Comparison of ENCODE assay signal across 22 cellular contexts in the genomic region with DNA sequence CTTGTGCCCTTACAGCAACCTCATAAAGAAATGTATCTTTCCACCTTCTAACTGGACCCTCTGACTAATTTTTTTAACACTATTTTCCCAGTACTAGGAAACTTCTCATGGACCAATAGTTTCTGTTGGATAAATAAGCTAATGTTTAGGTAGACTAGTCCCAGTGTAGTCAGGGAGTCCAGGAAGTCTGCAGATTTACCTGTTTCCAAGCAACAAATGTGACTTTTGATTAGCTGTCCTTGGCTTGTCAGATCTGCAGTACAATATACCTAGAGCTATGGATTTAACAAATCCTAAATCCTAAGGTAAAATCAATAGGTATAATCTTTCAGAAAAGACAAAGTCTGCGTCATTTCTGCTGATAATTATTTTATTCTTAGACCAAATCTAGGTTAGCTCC.
"Had no signal": no experiment of that assay in that cellular context is flagged by ENCODE, and none has a peak within 500 bp of the region (broad histone marks: within the 10 kb centered on the region; RNA-seq: fewer than 3 reads in every experiment).

No MANE protein-coding gene starts in this region.

- H3K27ac ChIP-seq: brain microvascular endothelial cell, cardiac muscle cell, KMS-11, PC-9 had no signal

- FAIRE-seq: astrocyte had no signal

- H3K4me3 ChIP-seq: cardiac muscle cell, PC-9 had no signal

- DNase-seq: activated CD4-positive, alpha-beta T cell treated with anti-CD3 and anti-CD28 coated beads for 4 hours; activated CD8-positive, alpha-beta memory T cell treated with anti-CD3 and anti-CD28 coated beads, Interleukin-2, amount 50 U/mL, for 48 hours; activated CD8-positive, alpha-beta T cell treated with anti-CD3 and anti-CD28 coated beads, Interleukin-2, amount 10 ng/mL, durations not matched to agents 7 days and 5 days; activated effector memory CD4-positive, alpha-beta T cell treated with Interleukin-2 at 50 U/mL for 16 hours; activated naive CD4-positive, alpha-beta T cell treated with Interleukin-2 at 50 U/mL for 16 hours; activated naive CD8-positive, alpha-beta T cell treated with anti-CD3 and anti-CD28 coated beads, Interleukin-2, amount 50 U/mL, for 24 hours; activated T-cell treated with anti-CD3 and anti-CD28 coated beads, Interleukin-2, amount 50 U/mL, for 1 hour; amniotic stem cell; brain microvascular endothelial cell; NCI-H1092; NCI-H1930; NCI-H2171; NCI-H2227 treated with DMSO at 0.1 percent for 48 hours; NCI-H446 treated with DMSO at 0.1 percent for 48 hours; NCI-H524 treated with DMSO at 0.1 percent for 48 hours; PC-9; SHP77 treated with DMSO at 0.1 percent for 48 hours had no signal

- ATAC-seq: activated CD4-positive, CD25-positive, alpha-beta regulatory T cell treated with anti-CD3 and anti-CD28 coated beads, Interleukin-2, amount 50 U/mL, for 24 hours; activated CD8-positive, alpha-beta T cell treated with anti-CD3 and anti-CD28 coated beads, Interleukin-2, amount 10 ng/mL, durations not matched to agents 7 days and 5 days; activated naive CD4-positive, alpha-beta T cell treated with anti-CD3 and anti-CD28 coated beads, Interleukin-2, amount 50 U/mL, for 72 hours; activated naive CD8-positive, alpha-beta T cell treated with anti-CD3 and anti-CD28 coated beads, Interleukin-2, amount 50 U/mL, for 24 hours had no signal

- H3K27me3 ChIP-seq: brain microvascular endothelial cell, cardiac muscle cell had no signal

- H3K36me3 ChIP-seq: brain microvascular endothelial cell, cardiac muscle cell had no signal
